18 cellular contexts compared by ENCODE assay signal in genomic region chr7:30855936-30856335, GRCh38. TPM values are rescaled to one million over a fixed set of nuclear protein-coding genes. Genes with fewer than 3 reads are reported as not detected.
DNase-seq lines count a peak whose midpoint lies in the region; ATAC-seq and TF ChIP-seq lines count a peak whose summit lies in the region.
"Had no signal": no experiment of that assay in that cellular context is flagged by ENCODE, and none has a peak within 500 bp of the region (broad histone marks: within the 10 kb centered on the region; RNA-seq: fewer than 3 reads in every experiment).

No MANE protein-coding gene starts in this region.

- no peak overlapping the region for H2AFZ ChIP-seq in GM23338
- H2AFZ ChIP-seq: GM23248 had no signal

- H4K20me1 ChIP-seq in GM23338 (replicated peaks; ENCODE audit: insufficient read depth): no peaks in the 10 kb centered on the region

- no peaks in the 10 kb centered on the region for H3K36me3 ChIP-seq in thoracic aorta
- H3K36me3 ChIP-seq in GM23338 (ENCODE audit: insufficient read depth): no peaks in the 10 kb centered on the region
- H3K36me3 ChIP-seq: HAP-1 had no signal

- ATAC-seq in stimulated activated naive CD8-positive, alpha-beta T cell treated with anti-CD3 and anti-CD28 coated beads, Interleukin-15, amount 100 ng/mL, for 72 hours: no peak
- ATAC-seq in stimulated activated naive CD8-positive, alpha-beta T cell treated with anti-CD3 and anti-CD28 coated beads, Interleukin-15, Interleukin-2, amounts not matched to agents 100 U/mL and 50 U/mL, for 24 hours: no peak
- ATAC-seq in thoracic aorta (ENCODE audit: insufficient number of reproducible peaks, low FRiP score, low read depth) (no peak), GM23338 (no peak)
- ATAC-seq: GM12878 had no signal

- H3K4me3 Mint-ChIP-seq in stimulated activated naive CD8-positive, alpha-beta T cell treated with anti-CD3 and anti-CD28 coated beads, Interleukin-15, amount 100 ng/mL, for 72 hours: no peak overlapping the region
- H3K4me3 Mint-ChIP-seq in neural crest cell: no peak overlapping the region
- no peak overlapping the region for H3K4me3 Mint-ChIP-seq in GM23338
- no peak overlapping the region for H3K4me3 Mint-ChIP-seq in CD14-positive monocyte
- H3K4me3 Mint-ChIP-seq: CD4-positive, alpha-beta T cell; CD8-positive, alpha-beta memory T cell; HFFc6 had no signal

- H3K27me3 ChIP-seq in thoracic aorta (replicated peaks; ENCODE audit: insufficient read depth) (no peaks in the 10 kb centered on the region), GM23338 (ENCODE audit: insufficient read depth) (no peaks in the 10 kb centered on the region)

- no peaks in the 10 kb centered on the region for H3K27me3 Mint-ChIP-seq in stimulated activated naive CD8-positive, alpha-beta T cell treated with anti-CD3 and anti-CD28 coated beads, Interleukin-15, amount 100 ng/mL, for 72 hours
- H3K27me3 Mint-ChIP-seq in neural crest cell (ENCODE audit: low read depth) (no peaks in the 10 kb centered on the region), GM23338 (ENCODE audit: insufficient read depth, low read depth, poor library complexity) (peaks cover 7% of the 10 kb centered on the region), CD14-positive monocyte (ENCODE audit: low read depth in 3 of 3) (peaks cover 0 to 6% (median 1%) of the 10 kb centered on the region in 3 donors)
- H3K27me3 Mint-ChIP-seq: CD4-positive, alpha-beta T cell; CD8-positive, alpha-beta memory T cell had no signal

- H3K27ac Mint-ChIP-seq in stimulated activated naive CD8-positive, alpha-beta T cell treated with anti-CD3 and anti-CD28 coated beads, Interleukin-15, amount 100 ng/mL, for 72 hours: peak overlapping the region; percentile 27 to 40
- peak overlapping the region; percentile 94 for H3K27ac Mint-ChIP-seq in neural crest cell (ENCODE audit: unreplicated experiment)
- no peak overlapping the region for H3K27ac Mint-ChIP-seq in GM23338
- H3K27ac Mint-ChIP-seq in CD14-positive monocyte: no peak overlapping the region
- H3K27ac Mint-ChIP-seq: CD4-positive, alpha-beta T cell; HFFc6 had no signal

- H3K4me3 ChIP-seq in thoracic aorta: no peak overlapping the region
- H3K4me3 ChIP-seq in GM23338: no peak overlapping the region
- H3K4me3 ChIP-seq: GM12878, GM23248, HAP-1 had no signal

- no peaks in the 10 kb centered on the region for H3K9me2 ChIP-seq in GM23338 (ENCODE audit: insufficient read depth)

- no peak for DNase-seq in stimulated activated naive CD8-positive, alpha-beta T cell treated with anti-CD3 and anti-CD28 coated beads, Interleukin-15, amount 100 ng/mL, for 72 hours
- no peak for DNase-seq in stimulated activated naive CD8-positive, alpha-beta T cell treated with anti-CD3 and anti-CD28 coated beads, Interleukin-15, Interleukin-2, amounts not matched to agents 100 U/mL and 50 U/mL, for 24 hours
- DNase-seq in neural crest cell (ENCODE audit: low read depth, low spot score): no peak
- DNase-seq in thoracic aorta (ENCODE audit: low spot score): no peak
- DNase-seq in GM23338 (ENCODE audit: low spot score): no peak
- no peak for DNase-seq in CD14-positive monocyte (ENCODE audit: low spot score)
- no peak for DNase-seq in CD1c-positive myeloid dendritic cell (ENCODE audit: extremely low spot score)
- DNase-seq: C1 segment of cervical spinal cord; CD4-positive, alpha-beta T cell; CD8-positive, alpha-beta memory T cell; DMS 273 treated with DMSO at 0.1 percent for 48 hours; DMS79; EL; GDM1; GM23248; HFFc6 had no signal

- H3K9me3 ChIP-seq in thoracic aorta: no peaks in the 10 kb centered on the region
- H3K9me3 ChIP-seq: HAP-1 had no signal

- H3K4me1 ChIP-seq in thoracic aorta (ENCODE audit: control insufficient read depth in 1 of 2, low read depth in 2 of 2) (peaks cover 26 to 66% of the 10 kb centered on the region in 2 donors), GM23338 (ENCODE audit: insufficient read depth) (no peaks in the 10 kb centered on the region)
- H3K4me1 ChIP-seq: HAP-1 had no signal

- peak overlapping the region; percentile 92 to 99 for H3K27ac ChIP-seq in thoracic aorta
- no peak overlapping the region for H3K27ac ChIP-seq in GM23338 (ENCODE audit: low read depth)
- H3K27ac ChIP-seq: GM23248 had no signal

- intact Hi-C loops in CD14-positive monocyte (cut with micrococcal nuclease): no loop called here

- no peaks in the 10 kb centered on the region for H3K4me1 Mint-ChIP-seq in stimulated activated naive CD8-positive, alpha-beta T cell treated with anti-CD3 and anti-CD28 coated beads, Interleukin-15, amount 100 ng/mL, for 72 hours
- peaks cover 28% of the 10 kb centered on the region for H3K4me1 Mint-ChIP-seq in neural crest cell
- peaks cover 16% of the 10 kb centered on the region for H3K4me1 Mint-ChIP-seq in GM23338
- no peaks in the 10 kb centered on the region for H3K4me1 Mint-ChIP-seq in CD14-positive monocyte
- H3K4me1 Mint-ChIP-seq: CD8-positive, alpha-beta memory T cell had no signal

- H3K36me3 Mint-ChIP-seq in neural crest cell (ENCODE audit: low read depth) (peaks cover 5% of the 10 kb centered on the region), GM23338 (ENCODE audit: low read depth) (no peaks in the 10 kb centered on the region; the same call in 2 of the 3 replicates), CD14-positive monocyte (no peaks in the 10 kb centered on the region)
- H3K36me3 Mint-ChIP-seq: CD8-positive, alpha-beta memory T cell had no signal

- H3F3A ChIP-seq in GM23338 (replicated peaks; ENCODE audit: low read depth): no peaks in the 10 kb centered on the region

- H3K79me2 ChIP-seq in GM23338 (replicated peaks; ENCODE audit: insufficient read depth): no peaks in the 10 kb centered on the region

- no peak for TF ChIP-seq CTCF in neural crest cell (conservative IDR thresholded peaks at IDR 0.05)
- no peak for TF ChIP-seq CTCF in thoracic aorta (IDR thresholded peaks at IDR 0.05)
- no peak for TF ChIP-seq CTCF in GM23338 (conservative IDR thresholded peaks at IDR 0.05; ENCODE audit: low read depth in 2 of 2)
- TF ChIP-seq CTCF in CD14-positive monocyte (IDR thresholded peaks at IDR 0.05): no peak

- H3K9me3 Mint-ChIP-seq in stimulated activated naive CD8-positive, alpha-beta T cell treated with anti-CD3 and anti-CD28 coated beads, Interleukin-15, amount 100 ng/mL, for 72 hours: no peaks in the 10 kb centered on the region
- H3K9me3 Mint-ChIP-seq in neural crest cell (no peaks in the 10 kb centered on the region), GM23338 (no peaks in the 10 kb centered on the region), CD14-positive monocyte (peaks cover 0 to 2% (median 0%) of the 10 kb centered on the region in 7 donors)
- H3K9me3 Mint-ChIP-seq: CD4-positive, alpha-beta T cell; CD8-positive, alpha-beta memory T cell; HFFc6 had no signal

- H3K4me2 ChIP-seq in GM23338: no peak overlapping the region

TF ChIP-seq in GM23338, 12 proteins besides CTCF, POLR2A, EP300 and RAD21 (continues in another document):
- TF ChIP-seq, protein P1, sequence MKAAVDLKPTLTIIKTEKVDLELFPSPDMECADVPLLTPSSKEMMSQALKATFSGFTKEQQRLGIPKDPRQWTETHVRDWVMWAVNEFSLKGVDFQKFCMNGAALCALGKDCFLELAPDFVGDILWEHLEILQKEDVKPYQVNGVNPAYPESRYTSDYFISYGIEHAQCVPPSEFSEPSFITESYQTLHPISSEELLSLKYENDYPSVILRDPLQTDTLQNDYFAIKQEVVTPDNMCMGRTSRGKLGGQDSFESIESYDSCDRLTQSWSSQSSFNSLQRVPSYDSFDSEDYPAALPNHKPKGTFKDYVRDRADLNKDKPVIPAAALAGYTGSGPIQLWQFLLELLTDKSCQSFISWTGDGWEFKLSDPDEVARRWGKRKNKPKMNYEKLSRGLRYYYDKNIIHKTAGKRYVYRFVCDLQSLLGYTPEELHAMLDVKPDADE (IDR thresholded peaks at IDR 0.05): no peak
- TF ChIP-seq JUNB (IDR thresholded peaks at IDR 0.05; ENCODE audit: unreplicated experiment) (no peak), STAT1 (IDR thresholded peaks at IDR 0.05; ENCODE audit: unreplicated experiment) (no peak), EZH2 (IDR thresholded peaks at IDR 0.05; ENCODE audit: low read depth, unreplicated experiment) (no peak)

RNA-seq across cellular contexts. Expression of gene AQP1, which starts 55.7 kb away (rescaled TPM):
- total RNA-seq in neural crest cell (0.48 and 1.4 TPM in 2 replicates), thoracic aorta (1,000 to 10,000 TPM; 1,262 to 1,768 TPM)
- total RNA-seq in GM23338 (2014; rRNA removed; shearing (Covaris generic)): 0.28 TPM in 1 of 2 replicates, not detected in the other
- polyA plus RNA-seq in GM23338 (2016; fragmentation: Nextera tagmentation; extraction: Ambion mirVana) (not detected in 2 replicates), CD14-positive monocyte (not detected)
- polyA plus RNA-seq: CD8-positive, alpha-beta memory T cell had no signal

Comparison
In these comparisons a context has a peak if more than half of its experiments do, and no peak if none do; other contexts are left out.
1. H3K27ac Mint-ChIP-seq: peak in stimulated activated naive CD8-positive, alpha-beta T cell treated with anti-CD3 and anti-CD28 coated beads, Interleukin-15, amount 100 ng/mL, for 72 hours (2 of 2) and neural crest cell (single experiment); none in GM23338 (single experiment) and CD14-positive monocyte (0 of 7).
2. RNA of gene AQP1, which starts 55.7 kb away (total RNA-seq): 1,262 to 1,768 TPM in thoracic aorta; 0.48 to 1.4 TPM in neural crest cell and 0.28 TPM in GM23338; every median in the first group is over 100 times any median in the second.